In the genomic region with DNA sequence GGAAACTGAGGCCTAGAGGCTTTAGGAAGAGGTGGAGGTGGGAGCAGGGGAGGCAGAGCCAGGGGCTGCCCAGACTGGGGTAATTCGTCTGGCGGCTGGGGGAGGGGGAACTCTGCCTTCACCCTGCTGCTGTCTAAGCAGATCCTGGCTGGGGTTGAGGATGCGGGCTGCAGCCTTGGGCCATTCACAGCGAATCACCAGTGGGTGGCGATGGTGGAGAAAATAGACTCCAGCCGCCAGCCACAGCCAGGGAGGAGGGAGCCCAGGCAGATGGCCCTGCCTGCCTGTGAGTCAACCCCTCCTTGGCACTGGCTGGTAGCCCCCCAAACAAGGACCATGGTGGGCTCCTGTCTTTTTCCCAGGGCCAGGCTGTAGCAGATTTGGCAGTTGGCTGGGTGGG, we compare ENCODE assay signal across 10 cellular contexts. TPM values are rescaled to one million over a fixed set of nuclear protein-coding genes. Genes with fewer than 3 reads are reported as not detected.
A peak's percentile ranks its signal among the peaks of the same experiment; 100 is the strongest.
DNase-seq lines count a peak whose midpoint lies in the region; ATAC-seq lines count a peak whose summit lies in the region.
"Had no signal": no experiment of that assay in that cellular context is flagged by ENCODE, and none has a peak within 500 bp of the region (broad histone marks: within the 10 kb centered on the region; RNA-seq: fewer than 3 reads in every experiment).

No MANE protein-coding gene starts in this region.

- no peak overlapping the region for H3K23ac ChIP-seq in trophoblast cell (ENCODE audit: low read length)

- H3K27me3 Mint-ChIP-seq in activated T-cell treated with anti-CD3 and anti-CD28 coated beads, Interleukin-2, amount 50 U/mL, for 4 hours (ENCODE audit: low read depth) = peaks cover 14% of the 10 kb centered on the region

- no peak for ATAC-seq in activated T-cell treated with anti-CD3 and anti-CD28 coated beads, Interleukin-2, amount 50 U/mL, for 4 hours
- ATAC-seq in HG03196 (IDR thresholded peaks at IDR 0.05; ENCODE audit: unreplicated experiment) = no peak

- H2BK12ac ChIP-seq in trophoblast cell (ENCODE audit: low read length) = no peak overlapping the region

- H3K4ac ChIP-seq in trophoblast cell (ENCODE audit: low read depth, low read length) = no peak overlapping the region

- H3K27me3 ChIP-seq in trophoblast cell (ENCODE audit: insufficient read depth, low read length) = no peaks in the 10 kb centered on the region

- no peaks in the 10 kb centered on the region for H3K79me2 ChIP-seq in trophoblast cell (ENCODE audit: control insufficient read depth, insufficient read depth, low read length, poor library complexity)

- no peak overlapping the region for H2BK120ac ChIP-seq in trophoblast cell (ENCODE audit: insufficient read depth, low read length, poor library complexity)

- WGBS in trophoblast cell (ENCODE audit: extremely low coverage, insufficient coverage, insufficient read length) = no CpG with 5 or more reads among the region's 6 CpGs

- H3K9me3 ChIP-seq in trophoblast cell (ENCODE audit: insufficient read depth, low read depth, low read length) = peaks cover 4% of the 10 kb centered on the region

- no peak overlapping the region for H3K4me3 Mint-ChIP-seq in activated T-cell treated with anti-CD3 and anti-CD28 coated beads, Interleukin-2, amount 50 U/mL, for 4 hours

- no peak overlapping the region for H3K4me2 ChIP-seq in trophoblast cell (ENCODE audit: low read length)

- H2AK5ac ChIP-seq in trophoblast cell (ENCODE audit: low read length) = no peak overlapping the region

- no peaks in the 10 kb centered on the region for H3K9me3 Mint-ChIP-seq in activated T-cell treated with anti-CD3 and anti-CD28 coated beads, Interleukin-2, amount 50 U/mL, for 4 hours

- H3K18ac ChIP-seq in trophoblast cell (ENCODE audit: low read length) = no peak overlapping the region

- no peaks in the 10 kb centered on the region for H3K36me3 ChIP-seq in trophoblast cell (ENCODE audit: control insufficient read depth in 1 of 2, insufficient read depth in 2 of 2, low read length in 2 of 2)

- no peak overlapping the region for H3K14ac ChIP-seq in trophoblast cell (ENCODE audit: low read length)

- DNase-seq in NCI-H1436 (lab: John Stamatoyannopoulos, UW) (peak; percentile 30), NCI-H1436 treated with DMSO at 0.1 percent for 48 hours (lab: John Stamatoyannopoulos, UW) (no peak), NCI-H2171 (lab: John Stamatoyannopoulos, UW) (peak; percentile 15), dermis blood vessel endothelial cell (peak; percentile 54), trophoblast cell (peak; percentile 83 to 87), NCI-H446 treated with DMSO at 0.1 percent for 48 hours (lab: John Stamatoyannopoulos, UW) (no peak)
- no peak for DNase-seq in activated T-cell treated with anti-CD3 and anti-CD28 coated beads, Interleukin-2, amount 50 U/mL, for 4 hours

- H4K91ac ChIP-seq in trophoblast cell (ENCODE audit: low read depth, low read length) = no peak overlapping the region

- H3K9ac ChIP-seq in trophoblast cell (ENCODE audit: low read length) = no peak overlapping the region

- no peaks in the 10 kb centered on the region for H3K4me1 Mint-ChIP-seq in activated T-cell treated with anti-CD3 and anti-CD28 coated beads, Interleukin-2, amount 50 U/mL, for 4 hours (ENCODE audit: low read depth)

- H3K36me3 Mint-ChIP-seq in activated T-cell treated with anti-CD3 and anti-CD28 coated beads, Interleukin-2, amount 50 U/mL, for 4 hours (ENCODE audit: insufficient read depth) = no peaks in the 10 kb centered on the region

- peaks cover 2% of the 10 kb centered on the region in 2 experiments for H3K4me1 ChIP-seq in trophoblast cell (ENCODE audit: control insufficient read depth in 1 of 2, insufficient read depth in 2 of 2, low read length in 2 of 2)

- H2BK5ac ChIP-seq in trophoblast cell (ENCODE audit: low read depth, low read length, poor library complexity) = no peak overlapping the region

- no peak overlapping the region for H4K12ac ChIP-seq in trophoblast cell (ENCODE audit: low read depth, low read length)

- H4K8ac ChIP-seq in trophoblast cell (ENCODE audit: low read depth, low read length) = no peak overlapping the region

- H2AFZ ChIP-seq in trophoblast cell (ENCODE audit: insufficient read depth, low read length, poor library complexity) = no peak overlapping the region

- no peaks in the 10 kb centered on the region for H3K79me1 ChIP-seq in trophoblast cell (ENCODE audit: low read length)

- H3K4me3 ChIP-seq in trophoblast cell (ENCODE audit: low read depth, low read length) = no peak overlapping the region

- H3K27ac ChIP-seq in trophoblast cell (ENCODE audit: low read depth, low read length) = no peak overlapping the region

RNA-seq across cellular contexts. Expression of a gene that starts 41.7 kb away (rescaled TPM):
- 713 and 795 TPM in 2 replicates for total RNA-seq in dermis blood vessel endothelial cell
- 93.1 and 99.2 TPM in 2 replicates for polyA plus RNA-seq in trophoblast cell (2013)
- total RNA-seq in activated T-cell treated with anti-CD3 and anti-CD28 coated beads, Interleukin-2, amount 50 U/mL, for 4 hours = under 1 TPM in 1 of 3 donors, not detected in 2; 0.13 TPM
- total RNA-seq: T-helper 2 cell treated with Interferon-gamma antibody and Interleukin-4, amounts not matched to agents 100 ng/mL and 5 ng/mL, for 36 hours had no signal
- polyA plus RNA-seq: AG04450 had no signal

Comparison
In these comparisons a context has a peak if more than half of its experiments do, and no peak if none do; other contexts are left out.
1. DNase-seq: peak in NCI-H1436 (single experiment), NCI-H2171 (single experiment), dermis blood vessel endothelial cell (single experiment) and trophoblast cell (2 of 2); none in NCI-H1436 treated with DMSO at 0.1 percent for 48 hours (single experiment), NCI-H446 treated with DMSO at 0.1 percent for 48 hours (single experiment) and activated T-cell treated with anti-CD3 and anti-CD28 coated beads, Interleukin-2, amount 50 U/mL, for 4 hours (single experiment).
2. RNA of a gene that starts 41.7 kb away (total RNA-seq): 713 to 795 TPM in dermis blood vessel endothelial cell; 0.13 TPM in activated T-cell treated with anti-CD3 and anti-CD28 coated beads, Interleukin-2, amount 50 U/mL, for 4 hours; every median in the first group is over 100 times any median in the second.